ENCODE assay signal across 21 cellular contexts in the genomic region with DNA sequence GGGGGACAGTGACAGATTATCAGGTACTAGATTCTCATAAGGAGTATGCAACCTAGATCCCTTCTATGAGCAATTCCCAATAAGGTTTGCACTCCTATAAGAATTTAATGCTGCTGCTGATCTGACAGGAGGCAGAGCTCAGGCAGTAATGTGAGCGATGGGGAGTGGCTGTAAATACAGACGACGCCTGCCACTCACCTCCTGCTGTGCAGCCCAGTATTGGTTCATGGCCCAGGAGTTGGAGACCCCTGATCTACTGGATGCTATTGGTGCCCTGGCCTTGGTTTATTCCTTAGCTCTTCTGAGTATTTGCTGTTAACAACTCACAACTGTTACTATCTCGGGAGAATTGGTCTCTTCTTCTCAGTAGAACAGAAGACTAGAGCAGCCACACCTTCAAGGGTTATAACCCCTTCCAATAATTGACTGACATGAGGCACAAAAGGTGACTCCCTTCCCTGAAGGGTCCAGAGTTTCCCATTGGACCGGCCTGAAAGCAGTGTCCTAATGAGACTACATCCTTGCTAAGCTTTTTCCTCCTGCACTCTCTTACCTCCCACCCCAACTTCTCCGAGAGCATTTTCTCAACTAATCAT.
"Had no signal": no experiment of that assay in that cellular context is flagged by ENCODE, and none has a peak within 500 bp of the region (broad histone marks: within the 10 kb centered on the region; RNA-seq: fewer than 3 reads in every experiment).

No MANE protein-coding gene starts in this region.

- H3K4me3 ChIP-seq: dorsolateral prefrontal cortex, psoas muscle had no signal

- H3K9me3 ChIP-seq: psoas muscle had no signal

- FAIRE-seq: endometrium, islet of Langerhans had no signal

- H3K4me1 ChIP-seq: foreskin keratinocyte, psoas muscle had no signal

- H3K9me3 Mint-ChIP-seq: activated T-cell treated with anti-CD3 and anti-CD28 coated beads, Interleukin-2, amount 50 U/mL, for 4 hours; brain; nephron progenitor cell had no signal

- H3K4me1 Mint-ChIP-seq: brain, nephron progenitor cell had no signal

- H3K27me3 ChIP-seq: dorsolateral prefrontal cortex, foreskin keratinocyte had no signal

- H3K36me3 Mint-ChIP-seq: activated naive CD8-positive, alpha-beta T cell; brain had no signal

- H3K27ac ChIP-seq: dorsolateral prefrontal cortex, foreskin keratinocyte, psoas muscle had no signal

- H3K27me3 Mint-ChIP-seq: activated naive CD8-positive, alpha-beta T cell had no signal

- DNase-seq: activated CD4-positive, alpha-beta T cell treated with anti-CD3 and anti-CD28 coated beads, Interleukin-2, amount 50 U/mL, for 48 hours; activated gamma-delta T cell; activated T-cell treated with anti-CD3 and anti-CD28 coated beads, Interleukin-2, amount 50 U/mL, for 4 hours; amygdala; dorsolateral prefrontal cortex; foreskin keratinocyte; mammary epithelial cell; nephron progenitor cell; psoas muscle; stimulated activated CD4-positive, alpha-beta T cell treated with anti-CD3 and anti-CD28 coated beads, Interleukin-2, amount 100 ng/mL, for 24 hours; stimulated activated naive CD4-positive, alpha-beta T cell; substantia nigra; T-helper 2 cell; trophoblast cell had no signal

- H3K4me3 Mint-ChIP-seq: activated naive CD8-positive, alpha-beta T cell; activated T-cell treated with anti-CD3 and anti-CD28 coated beads, Interleukin-2, amount 50 U/mL, for 4 hours; brain; nephron progenitor cell had no signal

- ATAC-seq: activated CD4-positive, CD25-positive, alpha-beta regulatory T cell treated with anti-CD3 and anti-CD28 coated beads, Interleukin-2, amount 50 U/mL, for 24 hours; activated T-cell treated with anti-CD3 and anti-CD28 coated beads, Interleukin-2, amount 50 U/mL, for 4 hours; foreskin keratinocyte; left lobe of liver; psoas muscle; sciatic nerve had no signal

- H3K27ac Mint-ChIP-seq: activated naive CD8-positive, alpha-beta T cell; nephron progenitor cell had no signal
